Comparison of ENCODE assay signal across 17 cellular contexts in genomic region chr3:151541184-151541583, GRCh38.
A peak's percentile ranks its signal among the peaks of the same experiment; 100 is the strongest.
DNase-seq lines count a peak whose midpoint lies in the region; ATAC-seq and TF ChIP-seq lines count a peak whose summit lies in the region.
"Had no signal": no experiment of that assay in that cellular context is flagged by ENCODE, and none has a peak within 500 bp of the region (broad histone marks: within the 10 kb centered on the region; RNA-seq: fewer than 3 reads in every experiment).

No MANE protein-coding gene starts in this region.

- ATAC-seq in left colon (peak; percentile 63), Right ventricle myocardium inferior (no peak)
- ATAC-seq: A549, GM23338 had no signal

- BruUV-seq in mammary epithelial cell (replicated peaks; lab: Mats Ljungman, UMichigan), result no TSS peak
- BruUV-seq in PC-9 (replicated peaks; lab: Mats Ljungman, UMichigan), result no TSS peak

- TF ChIP-seq CTCF in mammary epithelial cell (conservative IDR thresholded peaks at IDR 0.05 in 1 of 2, IDR thresholded peaks at IDR 0.05 in 1 of 2; ENCODE audit: extremely low read depth in 1 of 2, insufficient read depth in 1 of 2, low read depth in 1 of 2, low read length in 2 of 2), result no peak
- no peak for TF ChIP-seq CTCF in breast epithelium (IDR thresholded peaks at IDR 0.05)
- TF ChIP-seq CTCF in PC-9 (conservative IDR thresholded peaks at IDR 0.05), result no peak
- no peak for TF ChIP-seq CTCF in GM10266 (IDR thresholded peaks at IDR 0.05; ENCODE audit: control insufficient read depth, insufficient read depth, low read depth, missing control alignments)

- no peak overlapping the region for H2AFZ ChIP-seq in mammary epithelial cell (ENCODE audit: low read depth, low read length)
- H2AFZ ChIP-seq in PC-9, result 0 out of 2 replicates have a peak overlapping the region, but pooled peaks have one; percentile 6

- peak; percentile 5 for DNase-seq in mammary epithelial cell
- DNase-seq in breast epithelium (ENCODE audit: low spot score in 2 of 2), result no peak
- DNase-seq in PC-9, result no peak
- DNase-seq in left colon, result no peak
- DNase-seq in Right ventricle myocardium inferior (ENCODE audit: missing footprints), result no peak
- no peak for DNase-seq in HEK293T (ENCODE audit: extremely low spot score)
- no peak for DNase-seq in MV-4-11 (lab: John Stamatoyannopoulos, UW)
- DNase-seq in GM10266 (ENCODE audit: extremely low spot score), result no peak
- DNase-seq: AML-193; Caco-2; CD4-positive, alpha-beta T cell; GDM1; HCEC 1CT had no signal

- H3K27ac ChIP-seq in mammary epithelial cell (ENCODE audit: insufficient read depth, low read depth, low read length), result no peak overlapping the region
- no peak overlapping the region for H3K27ac ChIP-seq in breast epithelium
- no peak overlapping the region for H3K27ac ChIP-seq in PC-9
- H3K27ac ChIP-seq: 22Rv1, A549, C4-2B had no signal

- H3K79me2 ChIP-seq in mammary epithelial cell (ENCODE audit: insufficient read depth, low read length) (no peaks in the 10 kb centered on the region), PC-9 (ENCODE audit: low read depth) (no peaks in the 10 kb centered on the region)

- no peak for TF ChIP-seq POLR2A in breast epithelium (IDR thresholded peaks at IDR 0.05)

- H3K9ac ChIP-seq in mammary epithelial cell (ENCODE audit: insufficient read depth, low read length), result no peak overlapping the region

- H3K4me2 ChIP-seq in mammary epithelial cell (ENCODE audit: insufficient read depth, low read depth, low read length) (no peak overlapping the region), PC-9 (no peak overlapping the region)
- H3K4me2 ChIP-seq: A549, GM23338 had no signal

- CTCF ChIA-PET in mammary epithelial cell (lab: Charles Lee; ENCODE audit: low non-redundant PET), result no interaction called here
- CTCF ChIA-PET in PC-9 (lab: Charles Lee), result no interaction called here
- CTCF ChIA-PET in HEK293T (lab: Yijun Ruan, JAX), result no interaction called here

- intact Hi-C loops in mammary epithelial cell (cut with micrococcal nuclease), result no loop called here
- intact Hi-C loops in breast epithelium (cut with DNase I; ENCODE audit: low total_unique reads), result no loop called here
- intact Hi-C loops in PC-9 (cut with micrococcal nuclease; ENCODE audit: unreplicated experiment), result no loop called here
- intact Hi-C loops in left colon (cut with DNase I, micrococcal nuclease), result no loop called here
- intact Hi-C loops in Right ventricle myocardium inferior (cut with DNase I), result no loop called here

- H3F3A ChIP-seq in PC-9 (ENCODE audit: insufficient read depth, low read depth), result no peaks in the 10 kb centered on the region

- no peaks in the 10 kb centered on the region for H3K36me3 ChIP-seq in mammary epithelial cell (ENCODE audit: insufficient read depth, low read length)
- H3K36me3 ChIP-seq in breast epithelium, result no peaks in the 10 kb centered on the region
- no peaks in the 10 kb centered on the region for H3K36me3 ChIP-seq in PC-9 (ENCODE audit: low read depth)

- H3K4me1 ChIP-seq in mammary epithelial cell (ENCODE audit: insufficient read depth, low read length) (peaks cover 11% of the 10 kb centered on the region), breast epithelium (no peaks in the 10 kb centered on the region), PC-9 (replicated peaks; ENCODE audit: insufficient read depth) (peaks cover 8% of the 10 kb centered on the region)

- POLR2A ChIA-PET in PC-9 (lab: Charles Lee; ENCODE audit: unreplicated experiment), result no interaction called here
- POLR2A ChIA-PET in HEK293T (lab: Yijun Ruan, JAX), result no interaction called here

- H3K4me3 ChIP-seq in mammary epithelial cell (replicated peaks in 1 of 3; ENCODE audit: insufficient read depth in 1 of 3, low read depth in 2 of 3, low read length in 3 of 3) (no peak overlapping the region), breast epithelium (no peak overlapping the region), PC-9 (no peak overlapping the region)
- H3K4me3 ChIP-seq: A549, GM23338 had no signal

- in situ Hi-C loops in mammary epithelial cell (cut with MboI; ENCODE audit: low sequenced_read_pairs in 2 of 2), result no loop called here

- H3K9me3 ChIP-seq in mammary epithelial cell (replicated peaks; ENCODE audit: insufficient read depth, low read length) (no peaks in the 10 kb centered on the region), breast epithelium (no peaks in the 10 kb centered on the region), PC-9 (ENCODE audit: insufficient read depth, low read depth) (no peaks in the 10 kb centered on the region)
- H3K9me3 ChIP-seq: A549, Caco-2 had no signal

- H4K20me1 ChIP-seq in mammary epithelial cell (ENCODE audit: insufficient read depth, low read length) (no peaks in the 10 kb centered on the region), PC-9 (ENCODE audit: insufficient read depth) (no peaks in the 10 kb centered on the region; the same call in 1 of the 2 replicates)

- H3K9me2 ChIP-seq in PC-9 (ENCODE audit: insufficient read depth), result 0 out of 2 replicates have a peak, but pooled peaks cover 3% of the 10 kb centered on the region

- H3K27me3 ChIP-seq in mammary epithelial cell (ENCODE audit: insufficient read depth, low read length), result no peaks in the 10 kb centered on the region
- no peaks in the 10 kb centered on the region for H3K27me3 ChIP-seq in breast epithelium
- H3K27me3 ChIP-seq in PC-9 (ENCODE audit: insufficient read depth, low read depth), result no peaks in the 10 kb centered on the region

- dilution Hi-C loops in mammary epithelial cell (cut with HindIII; ENCODE audit: low sequenced_read_pairs), result no loop called here

TF ChIP-seq in HEK293T, 16 proteins besides CTCF, POLR2A, EP300 and RAD21:
- TF ChIP-seq FOXM1 (IDR thresholded peaks at IDR 0.05; ENCODE audit: borderline replicate concordance) (no peak), ZNF384 (IDR thresholded peaks at IDR 0.05) (no peak), PKNOX1 (IDR thresholded peaks at IDR 0.05) (no peak), L3MBTL2 (conservative IDR thresholded peaks at IDR 0.05) (no peak), ELF4 (IDR thresholded peaks at IDR 0.05) (no peak), SP1 (IDR thresholded peaks at IDR 0.05) (no peak), NFRKB (IDR thresholded peaks at IDR 0.05) (no peak), LEF1 (IDR thresholded peaks at IDR 0.05; ENCODE audit: borderline replicate concordance) (no peak)
